In genomic region chr13:30308548-30308947, GRCh38 we compare ENCODE assay signal across 8 cellular contexts.
DNase-seq lines count a peak whose midpoint lies in the region; ATAC-seq, FAIRE-seq and TF ChIP-seq lines count a peak whose summit lies in the region.

No MANE protein-coding gene starts in this region.

- H3K27ac Mint-ChIP-seq in stimulated activated naive CD8-positive, alpha-beta T cell treated with anti-CD3 and anti-CD28 coated beads, Interleukin-15, Interleukin-2, amounts not matched to agents 100 ng/mL and 50 ng/mL, for 24 hours, result peak overlapping the region; percentile 39
- no peak overlapping the region for H3K27ac Mint-ChIP-seq in stimulated activated naive CD8-positive, alpha-beta T cell treated with anti-CD3 and anti-CD28 coated beads, Interleukin-15, amount 100 ng/mL, for 72 hours

- no peaks in the 10 kb centered on the region for H4K20me1 ChIP-seq in SU-DHL-6 (ENCODE audit: low read depth, low read length)

- no peak overlapping the region for H3K4me3 ChIP-seq in SU-DHL-6 (ENCODE audit: insufficient read depth, low read length, poor library complexity, severe bottlenecking)

- no peak overlapping the region for H2AFZ ChIP-seq in SU-DHL-6 (ENCODE audit: low read depth, low read length, severe bottlenecking)

- peak overlapping the region; percentile 72 for H3K4me2 ChIP-seq in SU-DHL-6 (ENCODE audit: low read depth, low read length, poor library complexity, severe bottlenecking)

- no peaks in the 10 kb centered on the region for H3K36me3 Mint-ChIP-seq in stimulated activated naive CD8-positive, alpha-beta T cell treated with anti-CD3 and anti-CD28 coated beads, Interleukin-15, Interleukin-2, amounts not matched to agents 100 ng/mL and 50 ng/mL, for 24 hours (ENCODE audit: low read depth)

- no peak overlapping the region for H3K9ac ChIP-seq in SU-DHL-6 (ENCODE audit: low read length)

- no peaks in the 10 kb centered on the region for H3K9me2 ChIP-seq in SU-DHL-6 (replicated peaks; ENCODE audit: insufficient read depth, low read length)

- H3F3A ChIP-seq in SU-DHL-6 (ENCODE audit: insufficient read depth), result peaks cover 23% of the 10 kb centered on the region

- peak overlapping the region; percentile 7 for H3K4me3 Mint-ChIP-seq in stimulated activated naive CD8-positive, alpha-beta T cell treated with anti-CD3 and anti-CD28 coated beads, Interleukin-15, Interleukin-2, amounts not matched to agents 100 ng/mL and 50 ng/mL, for 24 hours
- peak overlapping the region in 1 of 2 donors; percentile 6 for H3K4me3 Mint-ChIP-seq in stimulated activated naive CD8-positive, alpha-beta T cell treated with anti-CD3 and anti-CD28 coated beads, Interleukin-15, amount 100 ng/mL, for 72 hours

- H3K36me3 ChIP-seq in SU-DHL-6 (ENCODE audit: low read length), result no peaks in the 10 kb centered on the region

- TF ChIP-seq CTCF in SU-DHL-6 (IDR thresholded peaks at IDR 0.05; ENCODE audit: insufficient read depth, low read length, poor library complexity, severe bottlenecking) (no peak), D721Med (IDR thresholded peaks at IDR 0.05; ENCODE audit: insufficient read depth, missing control alignments) (no peak)

- H3K27ac ChIP-seq in SU-DHL-6 (ENCODE audit: low read depth, low read length), result no peak overlapping the region

- no peaks in the 10 kb centered on the region for H3K27me3 ChIP-seq in SU-DHL-6 (ENCODE audit: low read length)

- H3K79me2 ChIP-seq in SU-DHL-6 (ENCODE audit: insufficient read depth, low read length), result peaks cover 28% of the 10 kb centered on the region

- no peak for ATAC-seq in stimulated activated naive CD8-positive, alpha-beta T cell treated with anti-CD3 and anti-CD28 coated beads, Interleukin-15, amount 100 ng/mL, for 72 hours
- ATAC-seq in GM18861 (IDR thresholded peaks at IDR 0.05; ENCODE audit: unreplicated experiment), result no peak

- H3K9me3 ChIP-seq in SU-DHL-6 (ENCODE audit: insufficient read depth, low read length), result no peaks in the 10 kb centered on the region

- H3K4me1 Mint-ChIP-seq in stimulated activated naive CD8-positive, alpha-beta T cell treated with anti-CD3 and anti-CD28 coated beads, Interleukin-15, Interleukin-2, amounts not matched to agents 100 ng/mL and 50 ng/mL, for 24 hours (ENCODE audit: low read depth), result peaks cover 49% of the 10 kb centered on the region
- peaks cover 38% of the 10 kb centered on the region for H3K4me1 Mint-ChIP-seq in stimulated activated naive CD8-positive, alpha-beta T cell treated with anti-CD3 and anti-CD28 coated beads, Interleukin-15, amount 100 ng/mL, for 72 hours

- no peak for DNase-seq in stimulated activated naive CD8-positive, alpha-beta T cell treated with anti-CD3 and anti-CD28 coated beads, Interleukin-15, amount 100 ng/mL, for 72 hours
- DNase-seq in fibroblast of peridontal ligament (ENCODE audit: extremely low read depth), result peak; percentile 24
- no peak for DNase-seq in D721Med (ENCODE audit: insufficient read length, low spot score)
- no peak for DNase-seq in globus pallidus (ENCODE audit: low spot score)
- no peak for DNase-seq in DMS 273 treated with DMSO at 0.1 percent for 48 hours (lab: John Stamatoyannopoulos, UW)

- no peak for FAIRE-seq in D721Med (lab: Jason Lieb, UNC)

- peaks cover under 1% of the 10 kb centered on the region for H3K27me3 Mint-ChIP-seq in stimulated activated naive CD8-positive, alpha-beta T cell treated with anti-CD3 and anti-CD28 coated beads, Interleukin-15, Interleukin-2, amounts not matched to agents 100 ng/mL and 50 ng/mL, for 24 hours
- no peaks in the 10 kb centered on the region for H3K27me3 Mint-ChIP-seq in stimulated activated naive CD8-positive, alpha-beta T cell treated with anti-CD3 and anti-CD28 coated beads, Interleukin-15, amount 100 ng/mL, for 72 hours

- no peaks in the 10 kb centered on the region for H3K9me3 Mint-ChIP-seq in stimulated activated naive CD8-positive, alpha-beta T cell treated with anti-CD3 and anti-CD28 coated beads, Interleukin-15, Interleukin-2, amounts not matched to agents 100 ng/mL and 50 ng/mL, for 24 hours
- H3K9me3 Mint-ChIP-seq in stimulated activated naive CD8-positive, alpha-beta T cell treated with anti-CD3 and anti-CD28 coated beads, Interleukin-15, amount 100 ng/mL, for 72 hours, result no peaks in the 10 kb centered on the region
